In genomic region chr17:19262650-19263620, GRCh38 we compare ENCODE assay signal across 10 cellular contexts. TPM values are rescaled to one million over a fixed set of nuclear protein-coding genes. Genes with fewer than 3 reads are reported as not detected.
DNase-seq lines count a peak whose midpoint lies in the region; ATAC-seq, FAIRE-seq and TF ChIP-seq lines count a peak whose summit lies in the region.
"Had no signal": no experiment of that assay in that cellular context is flagged by ENCODE, and none has a peak within 500 bp of the region (broad histone marks: within the 10 kb centered on the region; RNA-seq: fewer than 3 reads in every experiment).

No MANE protein-coding gene starts in this region.

- no peak for TF ChIP-seq POLR2A in suprapubic skin (IDR thresholded peaks at IDR 0.05)

- no peak for TF ChIP-seq EP300 in suprapubic skin (IDR thresholded peaks at IDR 0.05)

- no peak for ATAC-seq in GM19452 (IDR thresholded peaks at IDR 0.05; ENCODE audit: unreplicated experiment)

- no peak for TF ChIP-seq CTCF in bronchial epithelial cell (IDR thresholded peaks at IDR 0.05; ENCODE audit: insufficient read depth, low read length, severe bottlenecking)
- TF ChIP-seq CTCF in suprapubic skin (IDR thresholded peaks at IDR 0.05): no peak

- peak overlapping the region; percentile 76 for H3K27ac ChIP-seq in suprapubic skin
- H3K27ac ChIP-seq: neutrophil, SK-N-MC had no signal

- FAIRE-seq in bronchial epithelial cell (lab: Jason Lieb, UNC): no peak

- H3K27me3 ChIP-seq in bronchial epithelial cell (ENCODE audit: control insufficient read depth, insufficient read depth, low read length) (no peaks in the 10 kb centered on the region), suprapubic skin (no peaks in the 10 kb centered on the region)

- H3K9me3 ChIP-seq in suprapubic skin: no peaks in the 10 kb centered on the region
- H3K9me3 ChIP-seq: neutrophil had no signal

- no peak overlapping the region for H3K4me3 ChIP-seq in bronchial epithelial cell (ENCODE audit: low read depth, low read length)
- H3K4me3 ChIP-seq in suprapubic skin: no peak overlapping the region
- H3K4me3 ChIP-seq: SK-N-MC had no signal

- peaks cover 82% of the 10 kb centered on the region for H3K4me1 ChIP-seq in suprapubic skin

- 69% methylated on average over 8 of the region's 8 CpGs for WGBS in suprapubic skin

- H3K36me3 ChIP-seq in bronchial epithelial cell (ENCODE audit: control insufficient read depth, insufficient read depth, low read length) (peaks cover 2% of the 10 kb centered on the region), suprapubic skin (no peaks in the 10 kb centered on the region)
- H3K36me3 ChIP-seq: neutrophil had no signal

- DNase-seq in activated CD4-positive, alpha-beta T cell treated with anti-CD3 and anti-CD28 coated beads for 48 hours: peak; percentile 16
- no peak for DNase-seq in activated CD4-positive, alpha-beta T cell treated with anti-CD3 and anti-CD28 coated beads, Interleukin-2, amount 50 U/mL, for 1 hour
- DNase-seq in bronchial epithelial cell (ENCODE audit: low read depth): peak; percentile 94
- DNase-seq in islet precursor cell: peak; percentile 75
- DNase-seq in suprapubic skin (ENCODE audit: low spot score in 2 of 2): no peak
- DNase-seq in HuH-7.5 (ENCODE audit: low spot score): no peak
- no peak for DNase-seq in GF-D8 (lab: John Stamatoyannopoulos, UW)

RNA-seq across cellular contexts. Expression of gene EPN2, which starts 25.8 kb away (rescaled TPM):
- 13.7 and 23.3 TPM in 2 replicates for total RNA-seq in bronchial epithelial cell
- 100 to 1,000 TPM in 3 of 4 donors, 10 to 100 TPM in 1; 95.9 to 276 (median 131) TPM for total RNA-seq in suprapubic skin

Comparison
In these comparisons a context has a peak if more than half of its experiments do, and no peak if none do; other contexts are left out.
1. DNase-seq: peak in activated CD4-positive, alpha-beta T cell treated with anti-CD3 and anti-CD28 coated beads for 48 hours (single experiment), bronchial epithelial cell (single experiment) and islet precursor cell (single experiment); none in activated CD4-positive, alpha-beta T cell treated with anti-CD3 and anti-CD28 coated beads, Interleukin-2, amount 50 U/mL, for 1 hour (single experiment), suprapubic skin (0 of 2), HuH-7.5 (single experiment) and GF-D8 (single experiment).